20 cellular contexts compared by ENCODE assay signal in genomic region chr12:46958093-46958492, GRCh38.
"Had no signal": no experiment of that assay in that cellular context is flagged by ENCODE, and none has a peak within 500 bp of the region (broad histone marks: within the 10 kb centered on the region; RNA-seq: fewer than 3 reads in every experiment).

No MANE protein-coding gene starts in this region.

- FAIRE-seq: endothelial cell of umbilical vein, urothelium cell line had no signal

- H3K9me3 ChIP-seq: heart left ventricle, mucosa of descending colon, ovary, stomach, thyroid gland had no signal

- H3K4me1 ChIP-seq: stomach, thyroid gland had no signal

- H3K27ac ChIP-seq: coronary artery, heart left ventricle, ovary, stomach, thyroid gland had no signal

- DNase-seq: effector CD4-positive, alpha-beta T cell; endodermal cell; foreskin melanocyte; heart left ventricle; hippocampal formation; mammary epithelial cell; mucosa of descending colon; naive thymus-derived CD8-positive, alpha-beta T cell; nucleus accumbens; ovary; stimulated activated CD4-positive, alpha-beta T cell treated with anti-CD3 and anti-CD28 coated beads, Interleukin-2, amount 100 ng/mL, for 24 hours; stimulated activated CD4-positive, alpha-beta T cell treated with anti-CD3 and anti-CD28 coated beads, Interleukin-4, amount 100 ng/mL, for 4 hours; stimulated activated naive CD4-positive, alpha-beta T cell; stomach; substantia nigra; thyroid gland had no signal

- H3K27me3 ChIP-seq: heart left ventricle, ovary, stomach, thyroid gland had no signal

- ATAC-seq: heart left ventricle; mucosa of descending colon; naive thymus-derived CD8-positive, alpha-beta T cell; right cardiac atrium had no signal

- H3K36me3 ChIP-seq: heart left ventricle, ovary, stomach, thyroid gland had no signal

- H3K4me3 ChIP-seq: coronary artery, heart left ventricle, mucosa of descending colon, ovary, stomach, thyroid gland had no signal
